In the genomic region with DNA sequence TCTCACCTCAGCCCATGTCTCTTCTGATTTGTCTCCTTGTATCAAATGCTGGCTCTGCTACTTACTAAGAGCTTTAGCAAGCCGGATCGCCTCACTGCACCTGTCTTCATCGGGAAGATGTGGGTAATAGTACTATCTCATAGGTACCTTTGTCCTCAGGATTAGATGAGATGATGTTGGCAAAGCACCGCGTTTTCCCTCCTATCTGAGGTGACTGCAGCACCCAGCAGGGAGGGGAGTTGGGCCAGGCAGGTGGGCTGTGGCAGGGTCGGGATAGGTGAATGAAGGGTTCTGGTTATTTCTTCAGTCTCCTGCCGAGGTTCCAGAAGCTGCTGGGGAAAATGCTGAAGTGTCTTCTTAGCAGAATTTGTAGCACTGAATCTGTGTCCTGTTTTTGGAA, we compare ENCODE assay signal across 31 cellular contexts. TPM values are rescaled to one million over a fixed set of nuclear protein-coding genes. Genes with fewer than 3 reads are reported as not detected.
"Had no signal": no experiment of that assay in that cellular context is flagged by ENCODE, and none has a peak within 500 bp of the region (broad histone marks: within the 10 kb centered on the region; RNA-seq: fewer than 3 reads in every experiment).

No MANE protein-coding gene starts in this region.

- H3K36me3 Mint-ChIP-seq: naive thymus-derived CD4-positive, alpha-beta T cell; natural killer cell; stimulated activated memory B cell treated with anti-CD40 and anti-IgM and Interleukin-4, amounts not matched to agents 10 μg/mL and 1 μg/mL and 100 μg/mL, for 72 hours had no signal

- H3K4me3 Mint-ChIP-seq: naive thymus-derived CD4-positive, alpha-beta T cell; natural killer cell; nephron; stimulated activated memory B cell treated with anti-CD40 and anti-IgM and Interleukin-4, amounts not matched to agents 10 μg/mL and 1 μg/mL and 100 μg/mL, for 72 hours; stimulated activated naive CD8-positive, alpha-beta T cell treated with anti-CD3 and anti-CD28 coated beads, Interleukin-15, amount 100 ng/mL, for 72 hours had no signal

- H3K79me2 ChIP-seq: parathyroid adenoma had no signal

- H3K27ac Mint-ChIP-seq: naive thymus-derived CD4-positive, alpha-beta T cell; natural killer cell; nephron; progenitor cell of endocrine pancreas; stimulated activated memory B cell treated with anti-CD40 and anti-IgM and Interleukin-4, amounts not matched to agents 10 μg/mL and 1 μg/mL and 100 μg/mL, for 72 hours; stimulated activated naive CD8-positive, alpha-beta T cell treated with anti-CD3 and anti-CD28 coated beads, Interleukin-15, amount 100 ng/mL, for 72 hours had no signal

- H3K4me1 ChIP-seq: parathyroid adenoma, psoas muscle, right lobe of liver, vagina had no signal

- H3K4me3 ChIP-seq: ovary, psoas muscle, right lobe of liver, sigmoid colon, suprapubic skin, testis, tibial artery, transverse colon, upper lobe of left lung, vagina had no signal

- H3K4me1 Mint-ChIP-seq: natural killer cell; stimulated activated memory B cell treated with anti-CD40 and anti-IgM and Interleukin-4, amounts not matched to agents 10 μg/mL and 1 μg/mL and 100 μg/mL, for 72 hours had no signal

- H3K27ac ChIP-seq: neutrophil, ovary, parathyroid adenoma, psoas muscle, right lobe of liver, sigmoid colon, suprapubic skin, testis, tibial artery, transverse colon, upper lobe of left lung, vagina had no signal

- H3K9me3 Mint-ChIP-seq: naive thymus-derived CD4-positive, alpha-beta T cell; natural killer cell; nephron; stimulated activated memory B cell treated with anti-CD40 and anti-IgM and Interleukin-4, amounts not matched to agents 10 μg/mL and 1 μg/mL and 100 μg/mL, for 72 hours; stimulated activated naive CD8-positive, alpha-beta T cell treated with anti-CD3 and anti-CD28 coated beads, Interleukin-15, amount 100 ng/mL, for 72 hours had no signal

- H3K36me3 ChIP-seq: neutrophil, ovary, right lobe of liver, sigmoid colon, suprapubic skin, tibial artery, transverse colon, upper lobe of left lung, vagina had no signal

- H3K9ac ChIP-seq: parathyroid adenoma had no signal

- H3K9me3 ChIP-seq: neutrophil, ovary, psoas muscle, right lobe of liver, sigmoid colon, suprapubic skin, testis, tibial artery, transverse colon, upper lobe of left lung, vagina had no signal

- H2AFZ ChIP-seq: parathyroid adenoma had no signal

- H3K27me3 ChIP-seq: ovary, right lobe of liver, testis had no signal

- DNase-seq: naive thymus-derived CD4-positive, alpha-beta T cell; natural killer cell; nucleus accumbens; ovary; psoas muscle; right cardiac atrium; right lobe of liver; sigmoid colon; small intestine; stimulated activated CD4-positive, alpha-beta T cell treated with anti-CD3 and anti-CD28 coated beads, Interleukin-15, amount 100 ng/mL, for 24 hours; stimulated activated CD4-positive, alpha-beta T cell treated with anti-CD3 and anti-CD28 coated beads, Interleukin-2, amount 100 ng/mL, for 24 hours; stimulated activated CD4-positive, alpha-beta T cell treated with anti-CD3 and anti-CD28 coated beads, Interleukin-2, amount 100 ng/mL, for 48 hours; stimulated activated CD4-positive, alpha-beta T cell treated with anti-CD3 and anti-CD28 coated beads, Interleukin-4, amount 100 ng/mL, for 24 hours; stimulated activated naive CD4-positive, alpha-beta T cell; stimulated activated naive CD8-positive, alpha-beta T cell treated with anti-CD3 and anti-CD28 coated beads, Interleukin-15, amount 100 ng/mL, for 72 hours; stimulated activated naive CD8-positive, alpha-beta T cell treated with anti-CD3 and anti-CD28 coated beads, Interleukin-15, Interleukin-2, amounts not matched to agents 100 U/mL and 50 U/mL, for 24 hours; substantia nigra; testis; tibial artery; transverse colon; upper lobe of left lung had no signal

- ATAC-seq: naive thymus-derived CD4-positive, alpha-beta T cell; natural killer cell; psoas muscle; right cardiac atrium; right lobe of liver; stimulated activated memory B cell treated with anti-CD40 and anti-IgM and Interleukin-4, amounts not matched to agents 10 μg/mL and 1 μg/mL and 100 μg/mL, for 72 hours; stimulated activated naive CD8-positive, alpha-beta T cell treated with anti-CD3 and anti-CD28 coated beads, Interleukin-15, amount 100 ng/mL, for 72 hours; stimulated activated naive CD8-positive, alpha-beta T cell treated with anti-CD3 and anti-CD28 coated beads, Interleukin-15, Interleukin-2, amounts not matched to agents 100 U/mL and 50 U/mL, for 24 hours had no signal

RNA-seq across cellular contexts. Expression of a gene that starts 5.2 kb away (rescaled TPM):
- total RNA-seq: naive thymus-derived CD4-positive, alpha-beta T cell; natural killer cell; omental fat pad; renal cortical epithelial cell; right cardiac atrium; right lobe of liver; suprapubic skin; upper lobe of left lung; ureter had no signal
- polyA plus RNA-seq: naive thymus-derived CD4-positive, alpha-beta T cell; ovary had no signal
